Comparison of ENCODE assay signal across 1 cellular context in the genomic region with DNA sequence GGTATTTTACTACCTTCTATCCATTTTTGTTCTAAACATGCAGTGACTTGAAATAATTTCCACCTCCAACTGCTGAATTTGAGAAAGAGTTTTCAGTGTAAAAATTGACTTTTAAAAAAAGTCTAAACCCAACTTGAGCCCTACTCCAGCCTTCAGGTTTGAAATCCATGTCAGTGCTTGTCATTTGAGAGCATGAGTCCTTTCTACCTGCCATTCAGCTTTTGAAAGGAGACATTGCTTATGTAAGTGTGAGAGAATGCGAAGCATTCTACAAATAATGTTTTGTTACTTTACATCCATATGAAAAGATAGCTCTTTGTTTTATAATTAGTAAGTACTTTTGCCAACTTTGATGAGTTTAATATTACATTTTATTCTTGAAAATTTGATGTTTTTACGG.
TF ChIP-seq lines count a peak whose summit lies in the region.

No MANE protein-coding gene starts in this region.

TF ChIP-seq in GM23338, 12 proteins besides CTCF, POLR2A, EP300 and RAD21 (continued from another document):
- TF ChIP-seq CREB1 (CRISPR knock-in tag; IDR thresholded peaks at IDR 0.05; ENCODE audit: low read depth): no peak
